ENCODE assay signal across 8 cellular contexts in genomic region chr7:107891619-107892366, GRCh38. TPM values are rescaled to one million over a fixed set of nuclear protein-coding genes. Genes with fewer than 3 reads are reported as not detected.
A peak's percentile ranks its signal among the peaks of the same experiment; 100 is the strongest.
DNase-seq lines count a peak whose midpoint lies in the region; ATAC-seq, FAIRE-seq and TF ChIP-seq lines count a peak whose summit lies in the region.

No MANE protein-coding gene starts in this region.

- FAIRE-seq in RCC 7860 (lab: Jason Lieb, UNC) = no peak

- H3K9me3 ChIP-seq in ectodermal cell (ENCODE audit: control insufficient read depth, low read length) = no peaks in the 10 kb centered on the region

- peaks cover 54% of the 10 kb centered on the region for H3K4me1 Mint-ChIP-seq in activated T-cell treated with anti-CD3 and anti-CD28 coated beads, Interleukin-2, amount 50 U/mL, for 72 hours (ENCODE audit: low read depth)
- peaks cover 28% of the 10 kb centered on the region for H3K4me1 Mint-ChIP-seq in nephron progenitor cell

- peak; percentile 6 to 15 for ATAC-seq in activated T-cell treated with anti-CD3 and anti-CD28 coated beads, Interleukin-2, amount 50 U/mL, for 72 hours (replicated peaks in 1 of 2)
- peak; percentile 25 for ATAC-seq in HG02623 (IDR thresholded peaks at IDR 0.05; ENCODE audit: unreplicated experiment)

- no peak for TF ChIP-seq CTCF in nephron progenitor cell (IDR thresholded peaks at IDR 0.05)

- 65 to 66% methylated on average over 10 of the region's 10 CpGs for WGBS in ectodermal cell, 2 experiments

- peak overlapping the region; percentile 51 for H3K4me3 ChIP-seq in ectodermal cell (ENCODE audit: insufficient read depth, low read depth, low read length)

- peaks cover 8 to 30% of the 10 kb centered on the region in 2 donors for H3K36me3 Mint-ChIP-seq in activated T-cell treated with anti-CD3 and anti-CD28 coated beads, Interleukin-2, amount 50 U/mL, for 72 hours (ENCODE audit: insufficient read depth in 2 of 2)
- H3K36me3 Mint-ChIP-seq in nephron progenitor cell (ENCODE audit: low read depth) = peaks cover 36% of the 10 kb centered on the region

- H3K27me3 Mint-ChIP-seq in activated T-cell treated with anti-CD3 and anti-CD28 coated beads, Interleukin-2, amount 50 U/mL, for 72 hours (ENCODE audit: low read depth) = no peaks in the 10 kb centered on the region
- H3K27me3 Mint-ChIP-seq in nephron progenitor cell (ENCODE audit: low read depth, poor library complexity) = peaks cover 8% of the 10 kb centered on the region

- peak overlapping the region; percentile 98 for H3K27ac Mint-ChIP-seq in activated T-cell treated with anti-CD3 and anti-CD28 coated beads, Interleukin-2, amount 50 U/mL, for 72 hours
- H3K27ac Mint-ChIP-seq in nephron progenitor cell = peak overlapping the region; percentile 88

- peaks cover 3% of the 10 kb centered on the region for H3K4me1 ChIP-seq in ectodermal cell (ENCODE audit: control insufficient read depth, insufficient read depth, low read length)

- peaks cover 0 to 1% of the 10 kb centered on the region in 2 donors for H3K9me3 Mint-ChIP-seq in activated T-cell treated with anti-CD3 and anti-CD28 coated beads, Interleukin-2, amount 50 U/mL, for 72 hours
- peaks cover 5% of the 10 kb centered on the region for H3K9me3 Mint-ChIP-seq in nephron progenitor cell

- H3K27ac ChIP-seq in ectodermal cell (ENCODE audit: insufficient read depth, low read depth, low read length, poor library complexity, severe bottlenecking) = no peak overlapping the region

- peak overlapping the region; percentile 91 to 92 for H3K4me3 Mint-ChIP-seq in activated T-cell treated with anti-CD3 and anti-CD28 coated beads, Interleukin-2, amount 50 U/mL, for 72 hours
- H3K4me3 Mint-ChIP-seq in nephron progenitor cell = peak overlapping the region; percentile 99

- peaks cover 8% of the 10 kb centered on the region for H3K36me3 ChIP-seq in ectodermal cell (ENCODE audit: control insufficient read depth, insufficient read depth, low read length)

- H3K27me3 ChIP-seq in ectodermal cell (ENCODE audit: control insufficient read depth, insufficient read depth, low read length, poor library complexity, severe bottlenecking) = no peaks in the 10 kb centered on the region

- no peak for DNase-seq in activated T-cell treated with anti-CD3 and anti-CD28 coated beads, Interleukin-2, amount 50 U/mL, for 72 hours
- DNase-seq in activated T-cell treated with anti-CD3 and anti-CD28 coated beads for 4 hours (no peak), RCC 7860 (ENCODE audit: low spot score) (peak; percentile 29), nephron progenitor cell (no peak), HPDE6-E6E7 (ENCODE audit: extremely low spot score) (no peak)
- DNase-seq in stimulated activated CD4-positive, alpha-beta T cell treated with anti-CD3 and anti-CD28 coated beads, Interleukin-1b, Interleukin-23, amount 100 ng/mL, for 48 hours = no peak

RNA-seq across cellular contexts. Expression of gene DLD, which starts 0.8 kb away (rescaled TPM):
- 100 to 1,000 TPM; 104 to 105 TPM for total RNA-seq in activated T-cell treated with anti-CD3 and anti-CD28 coated beads, Interleukin-2, amount 50 U/mL, for 72 hours
- 117 TPM for polyA plus RNA-seq in ectodermal cell (2013, experiment 1 of 4)
- polyA plus RNA-seq in ectodermal cell (2013, experiment 2 of 4) = 128 TPM
- 86.4 TPM for polyA plus RNA-seq in ectodermal cell (2013, experiment 3 of 4)
- 90.2 TPM for polyA plus RNA-seq in ectodermal cell (2013, experiment 4 of 4)
